1 cellular context compared by ENCODE assay signal in genomic region chr9:34185778-34186551, GRCh38.
TF ChIP-seq lines count a peak whose summit lies in the region.

No MANE protein-coding gene starts in this region.

TF ChIP-seq in GM12878, 131 proteins besides CTCF, POLR2A, EP300 and RAD21 (continued from another document):
- no peak for TF ChIP-seq CUX1 (IDR thresholded peaks at IDR 0.05; ENCODE audit: insufficient replicate concordance, low read depth, low read length)
- peak; percentile 69 for TF ChIP-seq BCL3 (IDR thresholded peaks at IDR 0.05; ENCODE audit: borderline replicate concordance, insufficient read depth, low read depth, low read length, poor library complexity, severe bottlenecking)
- TF ChIP-seq IKZF1 (conservative IDR thresholded peaks at IDR 0.05): peak; percentile 34; the same call in 1 of the 2 replicates
- no peak for TF ChIP-seq FOXK2 (IDR thresholded peaks at IDR 0.05)
- TF ChIP-seq ZNF384 (IDR thresholded peaks at IDR 0.05; ENCODE audit: borderline replicate concordance, low read depth, low read length): peak; percentile 33; the same call in 1 of the 2 replicates
- TF ChIP-seq HDAC2 (IDR thresholded peaks at IDR 0.05): no peak
- TF ChIP-seq BCL11A (IDR thresholded peaks at IDR 0.05; ENCODE audit: low read depth, low read length): peak; percentile 84
- TF ChIP-seq IKZF2 (IDR thresholded peaks at IDR 0.05): peak; percentile 40 to 44; a peak in 2 of 4 replicates
- TF ChIP-seq RCOR1 (conservative IDR thresholded peaks at IDR 0.05; ENCODE audit: low read depth, low read length): no peak
- peak; percentile 30; the same call in 1 of the 2 replicates for TF ChIP-seq RELB (IDR thresholded peaks at IDR 0.05; ENCODE audit: low read depth)
- peak; percentile 43; the same call in 1 of the 2 replicates for TF ChIP-seq JUNB (IDR thresholded peaks at IDR 0.05)
- TF ChIP-seq NR2C1 (IDR thresholded peaks at IDR 0.05): no peak
- peak; percentile 86 for TF ChIP-seq RUNX3 (IDR thresholded peaks at IDR 0.05; ENCODE audit: low read length)
- no peak for TF ChIP-seq E2F8 (IDR thresholded peaks at IDR 0.05; ENCODE audit: low read depth, partially characterized antibody)
- TF ChIP-seq BHLHE40 (IDR thresholded peaks at IDR 0.05; ENCODE audit: borderline replicate concordance in 1 of 2, low read depth in 2 of 2, low read length in 1 of 2): peak; percentile 21 to 36; a peak in 1 of 4 replicates
- TF ChIP-seq BACH1 (IDR thresholded peaks at IDR 0.05; ENCODE audit: borderline replicate concordance): peak; percentile 78; the same call in 1 of the 2 replicates
- 0 out of 2 replicates have a peak, but pooled peaks have one; percentile 17 for TF ChIP-seq NR2F1 (conservative IDR thresholded peaks at IDR 0.05)
- TF ChIP-seq JUND (IDR thresholded peaks at IDR 0.05; ENCODE audit: low read depth, low read length): 0 out of 2 replicates have a peak, but pooled peaks have one; percentile 23
- TF ChIP-seq DPF2 (IDR thresholded peaks at IDR 0.05): peak; percentile 69; the same call in 1 of the 2 replicates
- TF ChIP-seq ATF7 (IDR thresholded peaks at IDR 0.05; ENCODE audit: low read depth): peak; percentile 81
- TF ChIP-seq MLLT1 (IDR thresholded peaks at IDR 0.05): 0 out of 2 replicates have a peak, but pooled peaks have one; percentile 37
- TF ChIP-seq CREB1 (IDR thresholded peaks at IDR 0.05; ENCODE audit: low read depth): 0 out of 2 replicates have a peak, but pooled peaks have one; percentile 24
- peak; percentile 39; the same call in 1 of the 3 replicates for TF ChIP-seq POU2F2 (IDR thresholded peaks at IDR 0.05; ENCODE audit: borderline replicate concordance, low read depth, low read length)
- no peak; the same call in 1 of the 2 replicates for TF ChIP-seq ATF2 (IDR thresholded peaks at IDR 0.05; ENCODE audit: low read length)
- no peak; the same call in 1 of the 2 replicates for TF ChIP-seq RAD51 (IDR thresholded peaks at IDR 0.05)
- TF ChIP-seq MTA2 (IDR thresholded peaks at IDR 0.05; ENCODE audit: low read depth): peak; percentile 92
- no peak for TF ChIP-seq ZBED1 (IDR thresholded peaks at IDR 0.05; ENCODE audit: borderline replicate concordance)
- peak; percentile 38; the same call in 1 of the 2 replicates for TF ChIP-seq SMARCA5 (IDR thresholded peaks at IDR 0.05)
- peak; percentile 58; the same call in 1 of the 2 replicates for TF ChIP-seq IRF4 (IDR thresholded peaks at IDR 0.05; ENCODE audit: low read depth, low read length)
